In genomic region chr1:100720751-100721150, GRCh38 we compare ENCODE assay signal across 16 cellular contexts. TPM values are rescaled to one million over a fixed set of nuclear protein-coding genes. Genes with fewer than 3 reads are reported as not detected.
DNase-seq lines count a peak whose midpoint lies in the region; ATAC-seq and TF ChIP-seq lines count a peak whose summit lies in the region.
"Had no signal": no experiment of that assay in that cellular context is flagged by ENCODE, and none has a peak within 500 bp of the region (broad histone marks: within the 10 kb centered on the region; RNA-seq: fewer than 3 reads in every experiment).

No MANE protein-coding gene starts in this region.

- H3K4me1 ChIP-seq in cardiac muscle cell (ENCODE audit: low read depth), result peaks cover 23% of the 10 kb centered on the region
- no peaks in the 10 kb centered on the region for H3K4me1 ChIP-seq in psoas muscle
- H3K4me1 ChIP-seq in BE2C, result no peaks in the 10 kb centered on the region
- H3K4me1 ChIP-seq: A549, body of pancreas had no signal

- ATAC-seq in left ventricle myocardium superior (peak; percentile 41), psoas muscle (no peak)
- ATAC-seq: A549; body of pancreas; stimulated activated naive CD8-positive, alpha-beta T cell treated with anti-CD3 and anti-CD28 coated beads, Interleukin-15, amount 100 ng/mL, for 72 hours had no signal

- DNase-seq in cardiac muscle cell (ENCODE audit: low read depth in 1 of 2, low spot score in 1 of 2), result no peak
- DNase-seq in cardiac septum (ENCODE audit: low spot score), result no peak
- no peak for DNase-seq in left ventricle myocardium superior
- DNase-seq in psoas muscle, result no peak
- DNase-seq in BE2C, result no peak
- no peak for DNase-seq in effector CD4-positive, alpha-beta T cell
- DNase-seq in kidney glomerular epithelial cell (lab: John Stamatoyannopoulos, UW), result no peak
- no peak for DNase-seq in stimulated activated CD8-positive, alpha-beta memory T cell treated with anti-CD3 and anti-CD28 coated beads, Interleukin-4, amount 100 ng/mL, for 48 hours
- DNase-seq: H9; hypothalamus; NCI-H1436 treated with DMSO at 0.1 percent for 48 hours; NCI-H510A; stimulated activated naive CD8-positive, alpha-beta T cell treated with anti-CD3 and anti-CD28 coated beads, Interleukin-15, amount 100 ng/mL, for 72 hours had no signal

- H3K27ac ChIP-seq in cardiac muscle cell, result peak overlapping the region; percentile 59
- no peak overlapping the region for H3K27ac ChIP-seq in psoas muscle
- H3K27ac ChIP-seq: KMS-11 had no signal

- H3K9me3 ChIP-seq in cardiac muscle cell (ENCODE audit: low read depth) (no peaks in the 10 kb centered on the region), psoas muscle (no peaks in the 10 kb centered on the region), BE2C (no peaks in the 10 kb centered on the region)
- H3K9me3 ChIP-seq: A549, body of pancreas had no signal

- TF ChIP-seq CTCF in cardiac muscle cell (IDR thresholded peaks at IDR 0.05; ENCODE audit: low read depth, low read length), result no peak
- no peak for TF ChIP-seq CTCF in psoas muscle (IDR thresholded peaks at IDR 0.05)
- TF ChIP-seq CTCF in BE2C (IDR thresholded peaks at IDR 0.05; ENCODE audit: low read depth, low read length), result no peak

- H3K4me3 ChIP-seq in cardiac muscle cell, result peak overlapping the region; percentile 84
- H3K4me3 ChIP-seq in psoas muscle, result peak overlapping the region; percentile 55
- H3K4me3 ChIP-seq in BE2C (ENCODE audit: low read depth, low read length), result no peak overlapping the region
- H3K4me3 ChIP-seq: A549, body of pancreas had no signal

- no peaks in the 10 kb centered on the region for H3K27me3 ChIP-seq in cardiac muscle cell
- no peaks in the 10 kb centered on the region for H3K27me3 ChIP-seq in psoas muscle (ENCODE audit: insufficient read depth in 3 of 3, low read length in 2 of 3)
- peaks cover 33% of the 10 kb centered on the region for H3K27me3 ChIP-seq in BE2C
- H3K27me3 ChIP-seq: body of pancreas had no signal

- peaks cover 35% of the 10 kb centered on the region for H3K36me3 ChIP-seq in cardiac muscle cell
- H3K36me3 ChIP-seq in psoas muscle (ENCODE audit: insufficient read depth in 1 of 2, low read depth in 1 of 2), result no peaks in the 10 kb centered on the region
- H3K36me3 ChIP-seq in BE2C, result no peaks in the 10 kb centered on the region

- intact Hi-C loops in cardiac septum (cut with DNase I), result no loop called here
- intact Hi-C loops in left ventricle myocardium superior (cut with micrococcal nuclease), result no loop called here
- intact Hi-C loops in psoas muscle (cut with DNase I), result no loop called here

RNA-seq across cellular contexts. Expression of gene VCAM1, which starts 1.2 kb away (rescaled TPM):
- total RNA-seq in cardiac muscle cell (483 and 718 TPM in 2 replicates), cardiac septum (6.9 TPM), left ventricle myocardium superior (4.7 TPM), psoas muscle (1 to 10 TPM; 2.1 to 8.8 (median 4.6) TPM)
- polyA plus RNA-seq in cardiac muscle cell (443 and 806 TPM in 2 replicates), psoas muscle (1 to 10 TPM in 1 of 3 donors, under 1 TPM in 2; 0.60 to 2.0 (median 0.91) TPM)
- polyA plus RNA-seq in BE2C (2012; ENCODE audit: insufficient read depth, insufficient read length, low read depth), result not detected

Comparison
In these comparisons a context has a peak if more than half of its experiments do, and no peak if none do; other contexts are left out.
1. RNA of gene VCAM1, which starts 1.2 kb away (total RNA-seq): 483 to 718 TPM in cardiac muscle cell; 6.9 TPM in cardiac septum (single experiment), 2.1 to 8.8 TPM in psoas muscle and 4.7 TPM in left ventricle myocardium superior (single experiment); every median in the first group is over 10 times any median in the second.